In the genomic region with DNA sequence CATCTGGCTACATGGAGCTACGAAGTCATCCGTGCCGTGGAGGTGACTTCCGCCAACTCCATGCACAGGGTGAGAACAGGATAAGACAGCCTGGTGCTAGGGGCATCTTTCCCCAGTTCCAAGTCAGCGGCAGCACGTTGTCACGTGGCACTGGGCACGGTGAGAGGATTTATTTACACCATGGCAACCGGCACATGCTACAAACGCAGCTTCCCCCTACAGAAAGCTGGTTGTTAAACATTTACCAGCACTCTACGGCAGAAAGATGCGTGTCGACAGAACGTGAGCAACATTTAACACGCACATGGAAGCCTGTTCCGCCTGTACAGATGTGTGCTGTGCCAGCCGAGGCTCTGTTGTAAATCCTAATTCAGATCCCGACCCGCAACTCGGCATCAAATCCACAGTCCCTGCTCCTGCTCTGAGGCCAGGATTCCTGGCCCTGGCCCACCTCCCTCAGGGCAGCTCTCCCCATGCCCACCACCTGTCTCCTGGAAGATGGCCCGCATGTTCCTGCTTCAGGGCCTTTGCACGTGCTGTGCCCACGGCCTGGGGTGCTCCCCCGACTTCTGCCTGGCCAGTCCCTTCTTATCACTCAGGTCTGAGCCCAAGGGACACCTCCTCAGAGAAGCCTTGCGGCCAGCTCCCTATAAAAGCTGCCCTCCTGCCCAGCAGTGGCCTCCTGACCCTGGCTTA, we compare ENCODE assay signal across 17 cellular contexts.
DNase-seq lines count a peak whose midpoint lies in the region; ATAC-seq and TF ChIP-seq lines count a peak whose summit lies in the region.
"Had no signal": no experiment of that assay in that cellular context is flagged by ENCODE, and none has a peak within 500 bp of the region (broad histone marks: within the 10 kb centered on the region; RNA-seq: fewer than 3 reads in every experiment).

No MANE protein-coding gene starts in this region.

- H3K27ac Mint-ChIP-seq in CD14-positive monocyte, result peak overlapping the region in 2 of 7 donors; percentile 50 to 73
- H3K27ac Mint-ChIP-seq: activated naive CD8-positive, alpha-beta T cell treated with anti-CD3 and anti-CD28 coated beads for 36 hours; natural killer cell; T-helper 2 cell treated with Interferon-gamma antibody and Interleukin-4, amounts not matched to agents 5 μg/mL and 100 μg/mL, for 36 hours had no signal

- no peak overlapping the region for H3K4me3 Mint-ChIP-seq in CD14-positive monocyte
- H3K4me3 Mint-ChIP-seq: activated naive CD8-positive, alpha-beta T cell treated with anti-CD3 and anti-CD28 coated beads for 36 hours; natural killer cell; T-helper 2 cell treated with Interferon-gamma antibody and Interleukin-4, amounts not matched to agents 5 μg/mL and 100 μg/mL, for 36 hours had no signal

- H3K4me3 ChIP-seq in sigmoid colon (no peak overlapping the region), brain microvascular endothelial cell (ENCODE audit: low read depth, low read length) (no peak overlapping the region)
- H3K4me3 ChIP-seq: tibial artery had no signal

- peaks cover 0 to 2% (median 0%) of the 10 kb centered on the region in 7 donors for H3K9me3 Mint-ChIP-seq in CD14-positive monocyte
- H3K9me3 Mint-ChIP-seq: activated naive CD8-positive, alpha-beta T cell treated with anti-CD3 and anti-CD28 coated beads for 36 hours; natural killer cell; T-helper 2 cell treated with Interferon-gamma antibody and Interleukin-4, amounts not matched to agents 5 μg/mL and 100 μg/mL, for 36 hours had no signal

- no peaks in the 10 kb centered on the region for H3K9me3 ChIP-seq in sigmoid colon
- H3K9me3 ChIP-seq: tibial artery had no signal

- peaks cover 0 to 76% (median 73%) of the 10 kb centered on the region in 4 donors for H3K4me1 ChIP-seq in sigmoid colon

- in situ Hi-C loops in brain microvascular endothelial cell (cut with HindIII; ENCODE audit: low pct_ligation_motif_present, low sequenced_read_pairs), result no loop called here

- TF ChIP-seq EP300 in sigmoid colon (IDR thresholded peaks at IDR 0.05), result peak in 1 of 4 donors; percentile 59

- H3K4me1 Mint-ChIP-seq in CD14-positive monocyte, result no peaks in the 10 kb centered on the region
- H3K4me1 Mint-ChIP-seq: activated naive CD8-positive, alpha-beta T cell treated with anti-CD3 and anti-CD28 coated beads for 36 hours had no signal

- no peak for ATAC-seq in GM21381 (IDR thresholded peaks at IDR 0.05; ENCODE audit: unreplicated experiment)
- ATAC-seq: natural killer cell; stimulated activated naive CD8-positive, alpha-beta T cell treated with anti-CD3 and anti-CD28 coated beads, Interleukin-15, Interleukin-2, amounts not matched to agents 100 U/mL and 50 U/mL, for 24 hours had no signal

- no peaks in the 10 kb centered on the region for H3K27me3 ChIP-seq in sigmoid colon
- no peaks in the 10 kb centered on the region for H3K27me3 ChIP-seq in brain microvascular endothelial cell (replicated peaks)
- H3K27me3 ChIP-seq: tibial artery had no signal

- WGBS in sigmoid colon, 2 donors, result 36 to 81% methylated on average over 25 of the region's 25 CpGs

- peaks cover 68 to 93% of the 10 kb centered on the region in 2 donors for H3K36me3 Mint-ChIP-seq in CD14-positive monocyte
- H3K36me3 Mint-ChIP-seq: activated naive CD8-positive, alpha-beta T cell treated with anti-CD3 and anti-CD28 coated beads for 36 hours; natural killer cell had no signal

- peaks cover 0 to 15% (median 6%) of the 10 kb centered on the region in 4 donors for H3K36me3 ChIP-seq in sigmoid colon
- peaks cover 33% of the 10 kb centered on the region for H3K36me3 ChIP-seq in brain microvascular endothelial cell (replicated peaks)

- no peak for TF ChIP-seq POLR2A in sigmoid colon (IDR thresholded peaks at IDR 0.05)

- peak overlapping the region; percentile 6 to 98 (median 86) for H3K27ac ChIP-seq in sigmoid colon
- no peak overlapping the region for H3K27ac ChIP-seq in brain microvascular endothelial cell
- H3K27ac ChIP-seq: KMS-11 had no signal

- H3K27me3 Mint-ChIP-seq in CD14-positive monocyte (ENCODE audit: low read depth in 3 of 3), result peaks cover 0 to 2% (median 0%) of the 10 kb centered on the region in 3 donors
- H3K27me3 Mint-ChIP-seq: activated naive CD8-positive, alpha-beta T cell treated with anti-CD3 and anti-CD28 coated beads for 36 hours had no signal

- no peak for TF ChIP-seq CTCF in sigmoid colon (IDR thresholded peaks at IDR 0.05)
- no peak for TF ChIP-seq CTCF in brain microvascular endothelial cell (IDR thresholded peaks at IDR 0.05; ENCODE audit: low read depth, low read length, missing control alignments)
- no peak for TF ChIP-seq CTCF in CD14-positive monocyte (IDR thresholded peaks at IDR 0.05)

- DNase-seq in DMS53 treated with DMSO at 0.1 percent for 48 hours (lab: John Stamatoyannopoulos, UW; ENCODE audit: unreplicated experiment) (peak; percentile 95), NCI-H526 (lab: John Stamatoyannopoulos, UW) (peak; percentile 64 to 81), kidney tubule cell (ENCODE audit: low spot score) (peak; percentile 80), sigmoid colon (peak; percentile 76), brain microvascular endothelial cell (no peak), CD14-positive monocyte (ENCODE audit: low spot score) (no peak), NCI-H510A (lab: John Stamatoyannopoulos, UW) (no peak)
- DNase-seq: activated CD8-positive, alpha-beta memory T cell treated with anti-CD3 and anti-CD28 coated beads, Interleukin-2, amount 50 U/mL, for 48 hours; activated naive CD8-positive, alpha-beta T cell treated with anti-CD3 and anti-CD28 coated beads for 36 hours; cerebellar nuclear complex; natural killer cell; NCI-H146; stimulated activated naive CD8-positive, alpha-beta T cell treated with anti-CD3 and anti-CD28 coated beads, Interleukin-15, Interleukin-2, amounts not matched to agents 100 U/mL and 50 U/mL, for 24 hours; tibial artery had no signal

- intact Hi-C loops in sigmoid colon (cut with DNase I) (no loop called here), CD14-positive monocyte (cut with micrococcal nuclease) (loop anchor here in 1 of 2 donors (5.0 kb wide), 1 partner anchor 52 kb away; no protein-coding TSS in a partner anchor)

Comparison
In these comparisons a context has a peak if more than half of its experiments do, and no peak if none do; other contexts are left out.
1. DNase-seq: peak in DMS53 treated with DMSO at 0.1 percent for 48 hours (single experiment), NCI-H526 (2 of 2), kidney tubule cell (single experiment) and sigmoid colon (single experiment); none in brain microvascular endothelial cell (single experiment), CD14-positive monocyte (single experiment) and NCI-H510A (single experiment).